Comparison of ENCODE assay signal across 18 cellular contexts in genomic region chr12:126763359-126763758, GRCh38.
A peak's percentile ranks its signal among the peaks of the same experiment; 100 is the strongest.
DNase-seq lines count a peak whose midpoint lies in the region; ATAC-seq and TF ChIP-seq lines count a peak whose summit lies in the region.
"Had no signal": no experiment of that assay in that cellular context is flagged by ENCODE, and none has a peak within 500 bp of the region (broad histone marks: within the 10 kb centered on the region; RNA-seq: fewer than 3 reads in every experiment).

No MANE protein-coding gene starts in this region.

- H3K4me3 Mint-ChIP-seq in CD4-positive, alpha-beta memory T cell, result peak overlapping the region in 5 of 8 donors; percentile 31 to 72 (median 55)
- H3K4me3 Mint-ChIP-seq in central memory CD8-positive, alpha-beta T cell, result peak overlapping the region; percentile 23
- H3K4me3 Mint-ChIP-seq in natural killer cell, result no peak overlapping the region
- H3K4me3 Mint-ChIP-seq: B cell; CD4-positive, CD25-positive, alpha-beta regulatory T cell; IgD-negative memory B cell had no signal

- H3K27ac Mint-ChIP-seq in CD4-positive, alpha-beta memory T cell, result peak overlapping the region in 2 of 7 donors; percentile 78 to 83
- peak overlapping the region; percentile 18 for H3K27ac Mint-ChIP-seq in central memory CD8-positive, alpha-beta T cell (ENCODE audit: low read depth)
- H3K27ac Mint-ChIP-seq in natural killer cell, result peak overlapping the region in 1 of 2 donors; percentile 3
- H3K27ac Mint-ChIP-seq in activated naive CD4-positive, alpha-beta T cell treated with anti-CD3 and anti-CD28 coated beads, Interleukin-2, amount 50 U/mL, for 72 hours, result no peak overlapping the region
- H3K27ac Mint-ChIP-seq: B cell; CD4-positive, CD25-positive, alpha-beta regulatory T cell; IgD-negative memory B cell had no signal

- CTCF ChIA-PET in CD4-positive, alpha-beta memory T cell (lab: Charles Lee; ENCODE audit: partially characterized antibody), result interaction anchor here (0.6 to 7.3 kb wide), 2 partner anchors 9 to 15 kb away, joined by 3 to 43 read pairs; no protein-coding TSS in a partner anchor

- H3K4me1 Mint-ChIP-seq in CD4-positive, alpha-beta memory T cell, result peaks cover 18 to 78% (median 58%) of the 10 kb centered on the region in 4 donors
- peaks cover 58% of the 10 kb centered on the region for H3K4me1 Mint-ChIP-seq in central memory CD8-positive, alpha-beta T cell
- peaks cover 4 to 7% of the 10 kb centered on the region in 2 donors for H3K4me1 Mint-ChIP-seq in natural killer cell
- H3K4me1 Mint-ChIP-seq: B cell had no signal

- peaks cover 2 to 51% (median 43%) of the 10 kb centered on the region in 8 donors for H3K9me3 Mint-ChIP-seq in CD4-positive, alpha-beta memory T cell
- peaks cover 18% of the 10 kb centered on the region for H3K9me3 Mint-ChIP-seq in central memory CD8-positive, alpha-beta T cell
- peaks cover 10% of the 10 kb centered on the region in 2 donors for H3K9me3 Mint-ChIP-seq in natural killer cell
- H3K9me3 Mint-ChIP-seq in activated naive CD4-positive, alpha-beta T cell treated with anti-CD3 and anti-CD28 coated beads, Interleukin-2, amount 50 U/mL, for 72 hours, result peaks cover 28 to 38% of the 10 kb centered on the region in 2 donors

- H3K36me3 Mint-ChIP-seq in CD4-positive, alpha-beta memory T cell, result peaks cover 71 to 86% of the 10 kb centered on the region in 2 donors
- H3K36me3 Mint-ChIP-seq in central memory CD8-positive, alpha-beta T cell (ENCODE audit: insufficient read depth), result peaks cover 18% of the 10 kb centered on the region
- H3K36me3 Mint-ChIP-seq in natural killer cell, result peaks cover 23% of the 10 kb centered on the region
- peaks cover 48% of the 10 kb centered on the region in 2 donors for H3K36me3 Mint-ChIP-seq in activated naive CD4-positive, alpha-beta T cell treated with anti-CD3 and anti-CD28 coated beads, Interleukin-2, amount 50 U/mL, for 72 hours

- H3K9me3 ChIP-seq in CD4-positive, alpha-beta memory T cell (ENCODE audit: control insufficient read depth in 1 of 2, low read length in 2 of 2), result peaks cover 0 to 5% of the 10 kb centered on the region in 2 donors
- peaks cover 0 to 57% (median 15%) of the 10 kb centered on the region in 11 donors for H3K9me3 ChIP-seq in heart right ventricle
- H3K9me3 ChIP-seq: HAP-1 had no signal

- no peak for DNase-seq in CD4-positive, alpha-beta memory T cell
- DNase-seq in central memory CD8-positive, alpha-beta T cell (ENCODE audit: low spot score in 2 of 2), result no peak
- no peak for DNase-seq in natural killer cell
- no peak for DNase-seq in NCI-H446 (lab: John Stamatoyannopoulos, UW)
- no peak for DNase-seq in heart right ventricle
- no peak for DNase-seq in activated naive CD4-positive, alpha-beta T cell treated with anti-CD3 and anti-CD28 coated beads, Interleukin-2, amount 50 U/mL, for 72 hours (ENCODE audit: low spot score in 2 of 2)
- DNase-seq: CD4-positive, CD25-positive, alpha-beta regulatory T cell; COR-L47; DMS 273 treated with DMSO at 0.1 percent for 48 hours; DMS53; DND-41; EL; GM23248 had no signal

- TF ChIP-seq CTCF in natural killer cell (IDR thresholded peaks at IDR 0.05), result no peak
- TF ChIP-seq CTCF in heart right ventricle (IDR thresholded peaks at IDR 0.05), result no peak

- POLR2A ChIA-PET in CD4-positive, alpha-beta memory T cell (lab: Charles Lee; ENCODE audit: partially characterized antibody), result interaction anchor here (1.3 to 2.4 kb wide), 2 partner anchors 9 to 20 kb away, joined by 3 to 9 read pairs; no protein-coding TSS in a partner anchor

- no peak overlapping the region for H3K27ac ChIP-seq in CD4-positive, alpha-beta memory T cell (ENCODE audit: low read depth, low read length)
- no peak overlapping the region for H3K27ac ChIP-seq in heart right ventricle
- H3K27ac ChIP-seq: BLaER1 treated with 17β-estradiol and CSF1 and Interleukin-3, amounts not matched to agents 10 nM and 100 nM; GM23248 had no signal

- 59 to 66% methylated on average over 2 of the region's 2 CpGs for WGBS in heart right ventricle, 2 donors

- no peaks in the 10 kb centered on the region for H3K27me3 Mint-ChIP-seq in CD4-positive, alpha-beta memory T cell
- H3K27me3 Mint-ChIP-seq in central memory CD8-positive, alpha-beta T cell, result no peaks in the 10 kb centered on the region
- no peaks in the 10 kb centered on the region for H3K27me3 Mint-ChIP-seq in natural killer cell (ENCODE audit: low read depth in 2 of 2)
- H3K27me3 Mint-ChIP-seq: B cell; CD4-positive, CD25-positive, alpha-beta regulatory T cell; IgD-negative memory B cell had no signal

- intact Hi-C loops in CD4-positive, alpha-beta memory T cell (cut with micrococcal nuclease), result no loop called here
- intact Hi-C loops in natural killer cell (cut with micrococcal nuclease) (no loop called here), heart right ventricle (cut with DNase I) (no loop called here)

- peak; percentile 70 for ATAC-seq in central memory CD8-positive, alpha-beta T cell (replicated peaks; ENCODE audit: extremely low read depth, poor library complexity, severe bottlenecking)
- ATAC-seq in natural killer cell (peak; percentile 57 to 60 (median 59)), heart right ventricle (no peak)
- no peak for ATAC-seq in activated naive CD4-positive, alpha-beta T cell treated with anti-CD3 and anti-CD28 coated beads, Interleukin-2, amount 50 U/mL, for 72 hours
- ATAC-seq: HepG2 had no signal

- peaks cover 4% of the 10 kb centered on the region for H3K36me3 ChIP-seq in CD4-positive, alpha-beta memory T cell (ENCODE audit: insufficient read depth, low read length)
- no peaks in the 10 kb centered on the region for H3K36me3 ChIP-seq in heart right ventricle
- H3K36me3 ChIP-seq: HAP-1 had no signal

- H3K27me3 ChIP-seq in CD4-positive, alpha-beta memory T cell (ENCODE audit: insufficient read depth, low read length), result no peaks in the 10 kb centered on the region
- no peaks in the 10 kb centered on the region for H3K27me3 ChIP-seq in heart right ventricle
- H3K27me3 ChIP-seq: BLaER1 treated with 17β-estradiol and CSF1 and Interleukin-3, amounts not matched to agents 10 nM and 100 nM had no signal

- peaks cover 54% of the 10 kb centered on the region for H3K4me1 ChIP-seq in CD4-positive, alpha-beta memory T cell (ENCODE audit: insufficient read depth, low read length)
- no peaks in the 10 kb centered on the region for H3K4me1 ChIP-seq in heart right ventricle
- H3K4me1 ChIP-seq: HAP-1 had no signal

- no peak overlapping the region for H3K4me3 ChIP-seq in CD4-positive, alpha-beta memory T cell (ENCODE audit: low read length in 2 of 2)
- no peak overlapping the region for H3K4me3 ChIP-seq in heart right ventricle
- H3K4me3 ChIP-seq: BLaER1 treated with 17β-estradiol and CSF1 and Interleukin-3, amounts not matched to agents 10 nM and 100 nM; GM23248; HAP-1 had no signal

Comparison
In these comparisons a context has a peak if more than half of its experiments do, and no peak if none do; other contexts are left out.
1. ATAC-seq: peak in central memory CD8-positive, alpha-beta T cell (single experiment) and natural killer cell (3 of 3); none in heart right ventricle (0 of 8) and activated naive CD4-positive, alpha-beta T cell treated with anti-CD3 and anti-CD28 coated beads, Interleukin-2, amount 50 U/mL, for 72 hours (0 of 2).